ENCODE assay signal across 11 cellular contexts in the genomic region with DNA sequence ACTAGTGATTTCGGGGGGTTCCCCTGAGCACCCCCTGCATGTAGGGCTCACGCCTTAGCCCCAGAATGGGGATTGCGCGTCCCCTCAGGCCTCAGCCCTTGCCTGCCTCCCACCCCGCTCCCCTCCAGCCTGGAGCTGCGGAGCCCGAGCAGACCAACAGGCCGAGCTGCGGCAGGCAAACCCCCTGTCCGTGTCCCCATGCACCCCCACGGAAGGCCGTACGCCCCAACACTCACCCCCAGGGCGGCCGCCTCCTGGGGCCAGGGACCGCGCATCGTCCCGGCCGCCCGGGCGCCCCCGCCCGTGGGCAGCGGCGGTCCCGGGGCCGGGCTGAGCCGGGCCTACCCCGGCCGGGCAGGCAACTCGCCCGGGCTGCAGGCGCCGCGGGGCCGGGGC. TPM values are rescaled to one million over a fixed set of nuclear protein-coding genes. Genes with fewer than 3 reads are reported as not detected.
DNase-seq lines count a peak whose midpoint lies in the region; ATAC-seq and TF ChIP-seq lines count a peak whose summit lies in the region.
"Had no signal": no experiment of that assay in that cellular context is flagged by ENCODE, and none has a peak within 500 bp of the region (broad histone marks: within the 10 kb centered on the region; RNA-seq: fewer than 3 reads in every experiment).

No MANE protein-coding gene starts in this region.

- H3K27me3 ChIP-seq in BE2C (no peaks in the 10 kb centered on the region), MG63 (no peaks in the 10 kb centered on the region), esophagus squamous epithelium (peaks cover 0 to 86% (median 5%) of the 10 kb centered on the region in 4 donors), psoas muscle (ENCODE audit: insufficient read depth in 3 of 3, low read length in 2 of 3) (peaks cover 0 to 10% (median 3%) of the 10 kb centered on the region in 3 donors)

- 10 to 20% methylated on average over 2 of the region's 37 CpGs for WGBS in esophagus squamous epithelium, 2 donors
- WGBS in psoas muscle, 3 donors, result 1 to 3% (median 2%) methylated on average over 13 to 37 of the region's 37 CpGs

- H3K27ac ChIP-seq in esophagus squamous epithelium, result peak overlapping the region; percentile 34 to 84 (median 60)
- H3K27ac ChIP-seq in psoas muscle, result no peak overlapping the region
- H3K27ac ChIP-seq: SJCRH30 had no signal

- peaks cover 2 to 3% of the 10 kb centered on the region in 2 donors for H3K36me3 Mint-ChIP-seq in CD14-positive monocyte

- TF ChIP-seq POLR2A in esophagus squamous epithelium (IDR thresholded peaks at IDR 0.05), result no peak

- intact Hi-C loops in esophagus squamous epithelium (cut with DNase I) (loop anchor here (10.0 kb wide), 1 partner anchor 99 kb away; no protein-coding TSS in a partner anchor), psoas muscle (cut with DNase I) (loop anchor here (1.0 to 10.0 kb wide), 6 partner anchors 49 to 151 kb away; no protein-coding TSS in a partner anchor), CD14-positive monocyte (cut with micrococcal nuclease) (no loop called here)

- H3K36me3 ChIP-seq in BE2C (no peaks in the 10 kb centered on the region; the same call in 1 of the 2 replicates), MG63 (peaks cover 35% of the 10 kb centered on the region), esophagus squamous epithelium (no peaks in the 10 kb centered on the region), psoas muscle (ENCODE audit: insufficient read depth in 1 of 2, low read depth in 1 of 2) (no peaks in the 10 kb centered on the region)
- H3K36me3 ChIP-seq: SJCRH30 had no signal

- H3K27me3 Mint-ChIP-seq in CD14-positive monocyte (ENCODE audit: low read depth in 3 of 3), result peaks cover 50 to 70% (median 66%) of the 10 kb centered on the region in 3 donors

- H3K9me3 Mint-ChIP-seq in CD14-positive monocyte, result peaks cover 0 to 18% (median 4%) of the 10 kb centered on the region in 7 donors

- H3K27ac Mint-ChIP-seq in CD14-positive monocyte, result no peak overlapping the region

- peaks cover 4% of the 10 kb centered on the region for H3K4me1 Mint-ChIP-seq in CD14-positive monocyte

- peak; percentile 35 for DNase-seq in BE2C
- DNase-seq in MG63, result no peak
- DNase-seq in esophagus squamous epithelium (lab: John Stamatoyannopoulos, UW), result no peak
- no peak for DNase-seq in psoas muscle
- no peak for DNase-seq in NCI-H1694 treated with DMSO at 0.1 percent for 48 hours (lab: John Stamatoyannopoulos, UW)
- DNase-seq in HCEC 1CT, result no peak
- no peak for DNase-seq in CD14-positive monocyte (ENCODE audit: low spot score)
- DNase-seq: GF-D8 had no signal

- peak overlapping the region; percentile 79 for H3K4me3 ChIP-seq in BE2C (ENCODE audit: low read depth, low read length)
- peak overlapping the region; percentile 74 for H3K4me3 ChIP-seq in MG63
- peak overlapping the region; percentile 19 to 67 (median 43) for H3K4me3 ChIP-seq in esophagus squamous epithelium
- peak overlapping the region; percentile 65 for H3K4me3 ChIP-seq in psoas muscle

- H3K4me1 ChIP-seq in BE2C (0 out of 2 replicates have a peak, but pooled peaks cover 3% of the 10 kb centered on the region), esophagus squamous epithelium (peaks cover 7 to 50% (median 10%) of the 10 kb centered on the region in 3 donors), psoas muscle (peaks cover 10% of the 10 kb centered on the region)

- no peak for TF ChIP-seq CTCF in BE2C (IDR thresholded peaks at IDR 0.05; ENCODE audit: low read depth, low read length)
- no peak for TF ChIP-seq CTCF in esophagus squamous epithelium (IDR thresholded peaks at IDR 0.05)
- no peak for TF ChIP-seq CTCF in psoas muscle (IDR thresholded peaks at IDR 0.05)
- no peak for TF ChIP-seq CTCF in CD14-positive monocyte (IDR thresholded peaks at IDR 0.05)

- peak overlapping the region in 1 of 2 donors; percentile 46 for H3K4me3 Mint-ChIP-seq in CD14-positive monocyte

- no peaks in the 10 kb centered on the region for H3K9me3 ChIP-seq in BE2C
- H3K9me3 ChIP-seq in MG63, result no peaks in the 10 kb centered on the region
- no peaks in the 10 kb centered on the region for H3K9me3 ChIP-seq in esophagus squamous epithelium
- no peaks in the 10 kb centered on the region for H3K9me3 ChIP-seq in psoas muscle
- H3K9me3 ChIP-seq: SJCRH30 had no signal

- peak in 1 of 4 donors; percentile 11 for ATAC-seq in psoas muscle
- no peak for ATAC-seq in GM18519 (IDR thresholded peaks at IDR 0.05; ENCODE audit: low FRiP score, unreplicated experiment)

RNA-seq across cellular contexts. Expression of gene KCNB1, which starts 1.2 kb away (rescaled TPM):
- polyA plus RNA-seq in BE2C (2012; ENCODE audit: insufficient read depth, insufficient read length, low read depth), result 6.9 TPM
- 6.5 and 7.0 TPM in 2 replicates for total RNA-seq in MG63 (2014; rRNA removed; shearing (Covaris generic); ENCODE audit: low replicate concordance)
- total RNA-seq in esophagus squamous epithelium (1 to 10 TPM in 2 of 4 donors, under 1 TPM in 2; 0.11 to 3.6 (median 1.1) TPM), psoas muscle (10 to 100 TPM in 2 of 4 donors, 1 to 10 TPM in 2; 5.3 to 44.0 (median 15.6) TPM)
- polyA plus RNA-seq in psoas muscle (1 to 10 TPM; 1.8 to 3.2 (median 2.5) TPM), CD14-positive monocyte (not detected)
- total RNA-seq: glomerular endothelial cell had no signal

Comparison
In these comparisons a context has a peak if more than half of its experiments do, and no peak if none do; other contexts are left out.
1. intact Hi-C loops: an anchor here in esophagus squamous epithelium (10.0 kb wide) and psoas muscle (1.0 to 10.0 kb wide); none called in CD14-positive monocyte.